ENCODE assay signal across 29 cellular contexts in genomic region chr10:129580897-129581296, GRCh38.
"Had no signal": no experiment of that assay in that cellular context is flagged by ENCODE, and none has a peak within 500 bp of the region (broad histone marks: within the 10 kb centered on the region; RNA-seq: fewer than 3 reads in every experiment).

No MANE protein-coding gene starts in this region.

- H3K4me3 ChIP-seq: left lung, lower lobe of right lung, pancreas, prostate gland, skin epidermis, suprapubic skin, thoracic aorta, tibial artery, upper lobe of right lung had no signal

- ATAC-seq: left colon; left lung; lower lobe of right lung; naive thymus-derived CD8-positive, alpha-beta T cell; pancreas; right cardiac atrium; sciatic nerve had no signal

- H3K36me3 ChIP-seq: left lung, lower lobe of right lung, pancreas, prostate gland, suprapubic skin, thoracic aorta, upper lobe of right lung had no signal

- DNase-seq: hypothalamus; kidney; left colon; left lung; lower lobe of right lung; mammary epithelial cell; mesenchymal stem cell; naive thymus-derived CD8-positive, alpha-beta T cell; nucleus accumbens; pancreas; retina; stimulated activated CD4-positive, alpha-beta T cell treated with anti-CD3 and anti-CD28 coated beads, Interleukin-12 subunit alpha, Interleukin-12 subunit beta, amount 100 ng/mL, for 4 hours; stimulated activated CD4-positive, alpha-beta T cell treated with anti-CD3 and anti-CD28 coated beads, Interleukin-15, amount 100 ng/mL, for 24 hours; stimulated activated CD4-positive, alpha-beta T cell treated with anti-CD3 and anti-CD28 coated beads, Interleukin-2, amount 100 ng/mL, for 24 hours; stimulated activated CD4-positive, alpha-beta T cell treated with anti-CD3 and anti-CD28 coated beads, Interleukin-4, amount 100 ng/mL, for 1 hour; stimulated activated naive CD4-positive, alpha-beta T cell; tibial artery; trophoblast cell; upper lobe of right lung had no signal

- H3K4me1 Mint-ChIP-seq: nephron, neural crest cell had no signal

- H3K4me3 Mint-ChIP-seq: immature natural killer cell; naive thymus-derived CD8-positive, alpha-beta T cell; nephron; neural crest cell; stimulated activated naive CD8-positive, alpha-beta T cell treated with anti-CD3 and anti-CD28 coated beads, Interleukin-15, Interleukin-2, amounts not matched to agents 100 ng/mL and 50 ng/mL, for 24 hours had no signal

- H3K27me3 ChIP-seq: left lung, pancreas, suprapubic skin, tibial artery, upper lobe of right lung had no signal

- H3K4me1 ChIP-seq: left lung, lower lobe of right lung, pancreas, prostate gland, suprapubic skin, tibial artery, upper lobe of right lung had no signal

- H3K27ac ChIP-seq: left lung, lower lobe of right lung, pancreas, prostate gland, skin epidermis, suprapubic skin, thoracic aorta, tibial artery, upper lobe of right lung had no signal

- H3K27ac Mint-ChIP-seq: immature natural killer cell; naive thymus-derived CD8-positive, alpha-beta T cell; nephron; stimulated activated naive CD8-positive, alpha-beta T cell treated with anti-CD3 and anti-CD28 coated beads, Interleukin-15, Interleukin-2, amounts not matched to agents 100 ng/mL and 50 ng/mL, for 24 hours had no signal

- H3K27me3 Mint-ChIP-seq: naive thymus-derived CD8-positive, alpha-beta T cell; stimulated activated naive CD8-positive, alpha-beta T cell treated with anti-CD3 and anti-CD28 coated beads, Interleukin-15, Interleukin-2, amounts not matched to agents 100 ng/mL and 50 ng/mL, for 24 hours had no signal

- H3K9me3 ChIP-seq: pancreas, prostate gland had no signal
